Comparison of ENCODE assay signal across 13 cellular contexts in the genomic region with DNA sequence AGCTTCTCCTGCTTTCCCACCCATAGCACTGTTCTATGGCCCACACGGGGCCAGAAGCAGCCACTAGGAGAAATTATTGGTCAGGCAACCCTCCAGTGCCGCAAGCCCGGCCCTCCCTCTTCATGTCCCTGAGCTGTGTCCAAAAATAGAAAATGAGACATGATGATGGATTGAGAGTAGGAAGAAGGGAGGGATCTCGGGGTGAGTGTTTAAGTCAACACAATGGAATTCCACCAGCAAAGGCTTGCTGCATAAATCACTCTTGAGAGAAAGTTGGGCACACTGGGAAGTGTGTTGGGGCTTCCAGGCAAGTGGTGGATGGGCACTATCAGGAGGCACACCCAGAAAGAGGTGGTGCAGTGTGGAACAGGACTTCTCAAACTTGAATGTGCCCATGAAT.
DNase-seq lines count a peak whose midpoint lies in the region; ATAC-seq, FAIRE-seq and TF ChIP-seq lines count a peak whose summit lies in the region.
"Had no signal": no experiment of that assay in that cellular context is flagged by ENCODE, and none has a peak within 500 bp of the region (broad histone marks: within the 10 kb centered on the region; RNA-seq: fewer than 3 reads in every experiment).

No MANE protein-coding gene starts in this region.

- H3K27ac Mint-ChIP-seq in activated naive CD8-positive, alpha-beta T cell treated with anti-CD3 and anti-CD28 coated beads, Interleukin-2, amount 50 U/mL, for 24 hours, result no peak overlapping the region
- H3K27ac Mint-ChIP-seq: brain had no signal

- H3K9me3 ChIP-seq in pancreas, result no peaks in the 10 kb centered on the region
- H3K9me3 ChIP-seq in suprapubic skin, result no peaks in the 10 kb centered on the region

- no peak overlapping the region for H3K4me3 ChIP-seq in fibroblast of the aortic adventitia (ENCODE audit: low read depth, low read length)
- no peak overlapping the region for H3K4me3 ChIP-seq in pancreas
- no peak overlapping the region for H3K4me3 ChIP-seq in suprapubic skin

- H3K4me1 ChIP-seq in pancreas (no peaks in the 10 kb centered on the region), suprapubic skin (no peaks in the 10 kb centered on the region)

- H3K27me3 ChIP-seq in pancreas, result no peaks in the 10 kb centered on the region
- H3K27me3 ChIP-seq in suprapubic skin, result no peaks in the 10 kb centered on the region

- ATAC-seq in pancreas (peak; percentile 74 to 97 (median 82)), HG03280 (IDR thresholded peaks at IDR 0.05; ENCODE audit: unreplicated experiment) (no peak)
- ATAC-seq in activated naive CD8-positive, alpha-beta T cell treated with anti-CD3 and anti-CD28 coated beads, Interleukin-2, amount 50 U/mL, for 24 hours, result no peak

- H3K27me3 Mint-ChIP-seq in activated naive CD8-positive, alpha-beta T cell treated with anti-CD3 and anti-CD28 coated beads, Interleukin-2, amount 50 U/mL, for 24 hours, result peaks cover 19% of the 10 kb centered on the region

- FAIRE-seq in pancreas (lab: Jason Lieb, UNC), result no peak
- FAIRE-seq: kidney had no signal

- peak; percentile 98 for DNase-seq in EL
- DNase-seq in RWPE1 (ENCODE audit: low spot score), result peak; percentile 89
- DNase-seq in fibroblast of the aortic adventitia (ENCODE audit: low read depth), result peak; percentile 98
- DNase-seq in pancreas, result peak in 4 of 6 donors; percentile 17 to 38 (median 28)
- DNase-seq in suprapubic skin (ENCODE audit: low spot score in 2 of 2), result no peak
- DNase-seq in DMS 273 (lab: John Stamatoyannopoulos, UW; ENCODE audit: unreplicated experiment), result no peak
- no peak for DNase-seq in activated naive CD8-positive, alpha-beta T cell treated with anti-CD3 and anti-CD28 coated beads, Interleukin-2, amount 50 U/mL, for 24 hours
- DNase-seq: activated CD4-positive, CD25-positive, alpha-beta regulatory T cell treated with anti-CD3 and anti-CD28 coated beads, Interleukin-2, amount 50 U/mL, for 72 hours; kidney; NCI-H510A had no signal

- TF ChIP-seq POLR2A in suprapubic skin (IDR thresholded peaks at IDR 0.05), result no peak

- H3K36me3 ChIP-seq in pancreas, result no peaks in the 10 kb centered on the region
- H3K36me3 ChIP-seq in suprapubic skin, result no peaks in the 10 kb centered on the region

- no peaks in the 10 kb centered on the region for H3K4me1 Mint-ChIP-seq in activated naive CD8-positive, alpha-beta T cell treated with anti-CD3 and anti-CD28 coated beads, Interleukin-2, amount 50 U/mL, for 24 hours
- H3K4me1 Mint-ChIP-seq: brain had no signal

- intact Hi-C loops in pancreas (cut with DNase I), result no loop called here

- CTCF ChIA-PET in RWPE1 (lab: Yijun Ruan, JAX), result interaction anchor here (0.6 to 1.7 kb wide), 5 partner anchors 9 to 722 kb away, joined by 3 to 8 read pairs (median 4); no protein-coding TSS in a partner anchor

- H3K36me3 Mint-ChIP-seq in activated naive CD8-positive, alpha-beta T cell treated with anti-CD3 and anti-CD28 coated beads, Interleukin-2, amount 50 U/mL, for 24 hours (ENCODE audit: low read depth), result no peaks in the 10 kb centered on the region
- H3K36me3 Mint-ChIP-seq: brain had no signal

- TF ChIP-seq CTCF in RWPE1 (conservative IDR thresholded peaks at IDR 0.05; ENCODE audit: low read depth) (no peak), fibroblast of the aortic adventitia (IDR thresholded peaks at IDR 0.05; ENCODE audit: insufficient read depth, low read length) (peak; percentile 34), pancreas (IDR thresholded peaks at IDR 0.05) (no peak), suprapubic skin (IDR thresholded peaks at IDR 0.05) (no peak)

- peak overlapping the region; percentile 67 for H3K27ac ChIP-seq in RWPE1
- peak overlapping the region in 1 of 4 donors; percentile 33 for H3K27ac ChIP-seq in pancreas
- no peak overlapping the region for H3K27ac ChIP-seq in suprapubic skin
- H3K27ac ChIP-seq: HL-60 had no signal

- no peak overlapping the region for H3K4me3 Mint-ChIP-seq in activated naive CD8-positive, alpha-beta T cell treated with anti-CD3 and anti-CD28 coated beads, Interleukin-2, amount 50 U/mL, for 24 hours
- H3K4me3 Mint-ChIP-seq: brain had no signal

- no peak for TF ChIP-seq EP300 in suprapubic skin (IDR thresholded peaks at IDR 0.05)

- POLR2A ChIA-PET in RWPE1 (lab: Yijun Ruan, JAX; ENCODE audit: low non-redundant PET), result interaction anchor here (0.6 kb wide), 1 partner anchor 1020 kb away, joined by 3 read pairs; no protein-coding TSS in a partner anchor

- H3K9me3 Mint-ChIP-seq in activated naive CD8-positive, alpha-beta T cell treated with anti-CD3 and anti-CD28 coated beads, Interleukin-2, amount 50 U/mL, for 24 hours, result no peaks in the 10 kb centered on the region
- H3K9me3 Mint-ChIP-seq: brain had no signal

- 10 to 13% methylated on average over 4 of the region's 4 CpGs for WGBS in pancreas, 2 donors
- 29% methylated on average over 4 of the region's 4 CpGs for WGBS in suprapubic skin

Comparison
In these comparisons a context has a peak if more than half of its experiments do, and no peak if none do; other contexts are left out.
1. DNase-seq: peak in EL (single experiment), RWPE1 (single experiment), fibroblast of the aortic adventitia (single experiment) and pancreas (4 of 6); none in suprapubic skin (0 of 2), DMS 273 (single experiment) and activated naive CD8-positive, alpha-beta T cell treated with anti-CD3 and anti-CD28 coated beads, Interleukin-2, amount 50 U/mL, for 24 hours (single experiment).
2. ATAC-seq: peak in pancreas (4 of 4); none in HG03280 (single experiment) and activated naive CD8-positive, alpha-beta T cell treated with anti-CD3 and anti-CD28 coated beads, Interleukin-2, amount 50 U/mL, for 24 hours (single experiment).